Comparison of ENCODE assay signal across 18 cellular contexts in genomic region chr16:86430814-86431213, GRCh38.
"Had no signal": no experiment of that assay in that cellular context is flagged by ENCODE, and none has a peak within 500 bp of the region (broad histone marks: within the 10 kb centered on the region; RNA-seq: fewer than 3 reads in every experiment).

No MANE protein-coding gene starts in this region.

- H3K9ac ChIP-seq: neural progenitor cell had no signal

- H3K9me3 ChIP-seq: prostate gland, suprapubic skin, vagina had no signal

- H3K27me3 ChIP-seq: vagina had no signal

- H2AFZ ChIP-seq: neural progenitor cell had no signal

- H3K4me1 ChIP-seq: prostate gland, suprapubic skin had no signal

- H3K4me3 ChIP-seq: cardiac muscle cell, lung, neural progenitor cell, prostate gland, suprapubic skin, vagina had no signal

- H3K27ac ChIP-seq: cardiac muscle cell, neural progenitor cell, prostate gland, suprapubic skin, vagina, WERI-Rb-1 had no signal

- H3K4me2 ChIP-seq: neural progenitor cell had no signal

- DNase-seq: activated CD4-positive, alpha-beta T cell treated with anti-CD3 and anti-CD28 coated beads for 1 hour; activated CD4-positive, alpha-beta T cell treated with anti-CD3 and anti-CD28 coated beads, Interleukin-2, amount 50 U/mL, for 4 hours; amygdala; effector CD8-positive, alpha-beta T cell; foreskin melanocyte; midbrain; naive thymus-derived CD4-positive, alpha-beta T cell; stimulated activated CD4-positive, alpha-beta T cell treated with anti-CD3 and anti-CD28 coated beads, Interleukin-1b, Interleukin-23, amount 100 ng/mL, for 48 hours; stimulated activated CD8-positive, alpha-beta memory T cell treated with anti-CD3 and anti-CD28 coated beads, Interleukin-4, amount 100 ng/mL, for 48 hours; stimulated activated naive CD4-positive, alpha-beta T cell; trophoblast cell; WERI-Rb-1 had no signal

- H3K36me3 ChIP-seq: cardiac muscle cell, neural progenitor cell, prostate gland, suprapubic skin, vagina, WERI-Rb-1 had no signal
